8 cellular contexts compared by ENCODE assay signal in the genomic region with DNA sequence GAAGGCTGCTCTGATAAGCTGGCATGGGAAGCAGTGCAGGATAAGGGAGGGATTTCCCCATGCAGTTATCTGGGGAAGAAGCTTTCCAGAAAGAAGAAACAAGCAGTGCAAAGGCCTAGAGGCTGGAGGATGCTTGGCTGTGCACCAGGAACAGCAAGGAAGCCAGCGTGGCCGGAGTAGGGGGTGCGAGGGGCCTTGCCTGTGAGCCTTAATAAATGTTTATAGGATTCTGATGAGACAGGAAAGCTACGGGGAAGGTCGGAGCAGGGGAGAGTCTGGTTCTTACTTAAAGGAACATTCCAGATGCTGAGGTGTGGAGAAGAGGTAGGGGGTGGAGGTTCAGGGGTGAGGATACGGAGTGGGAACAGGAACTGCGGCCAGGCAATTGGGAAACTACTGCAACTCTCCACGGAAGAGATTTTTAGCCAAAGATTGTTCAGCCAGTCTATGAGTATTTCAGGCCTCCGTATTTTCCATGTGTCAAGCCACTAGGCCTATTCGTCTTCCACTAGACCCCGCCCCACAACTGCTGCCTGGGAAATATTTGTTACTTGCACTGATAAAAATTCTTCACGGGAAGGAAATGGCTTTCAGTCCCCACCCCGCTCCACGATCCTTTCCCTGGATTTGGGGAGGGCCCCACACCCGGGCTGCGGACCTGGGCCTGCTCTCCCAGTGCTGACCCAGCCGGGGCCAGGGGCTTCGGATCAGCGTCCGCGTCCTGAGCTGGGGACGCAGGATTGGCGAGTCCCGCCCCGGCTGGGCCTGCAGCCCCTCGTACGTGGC. TPM values are rescaled to one million over a fixed set of nuclear protein-coding genes. Genes with fewer than 3 reads are reported as not detected.
A peak's percentile ranks its signal among the peaks of the same experiment; 100 is the strongest.
DNase-seq lines count a peak whose midpoint lies in the region; ATAC-seq and TF ChIP-seq lines count a peak whose summit lies in the region.

No MANE protein-coding gene starts in this region.

- H3K4me1 ChIP-seq in breast epithelium = peaks cover 0 to 5% of the 10 kb centered on the region in 2 donors

- peak; percentile 10 for ATAC-seq in GM19372 (IDR thresholded peaks at IDR 0.05; ENCODE audit: low read depth, unreplicated experiment)

- intact Hi-C loops in breast epithelium (cut with DNase I; ENCODE audit: low total_unique reads) = no loop called here

- no peak for TF ChIP-seq POLR2A in breast epithelium (IDR thresholded peaks at IDR 0.05)

- DNase-seq in COR-L47 (lab: John Stamatoyannopoulos, UW) (peak; percentile 43), HL-60 (ENCODE audit: low read depth in 1 of 2, low spot score in 1 of 2) (peak; percentile 10 to 46), SW480 (ENCODE audit: low spot score) (peak; percentile 57), breast epithelium (ENCODE audit: low spot score in 2 of 2) (peak in 1 of 2 donors; percentile 42), inferior parietal cortex (ENCODE audit: extremely low spot score) (peak; percentile 27), MV-4-11 (lab: John Stamatoyannopoulos, UW) (no peak)

- H3K27me3 ChIP-seq in HL-60 (ENCODE audit: insufficient read depth, poor library complexity, severe bottlenecking) = no peaks in the 10 kb centered on the region
- H3K27me3 ChIP-seq in breast epithelium = no peaks in the 10 kb centered on the region

- H3K9me3 ChIP-seq in breast epithelium = no peaks in the 10 kb centered on the region

- no peaks in the 10 kb centered on the region for H3K36me3 ChIP-seq in breast epithelium

- peak overlapping the region; percentile 65 for H3K4me3 ChIP-seq in HL-60 (replicated peaks; ENCODE audit: insufficient read depth, low read length)
- H3K4me3 ChIP-seq in breast epithelium = peak overlapping the region; percentile 78 to 98 (median 94)
- peak overlapping the region; percentile 83 to 96 (median 91) for H3K4me3 ChIP-seq in skin epidermis

- H3K27ac ChIP-seq in HL-60 (replicated peaks) (peak overlapping the region; percentile 79), breast epithelium (peak overlapping the region; percentile 91 to 94), skin epidermis (peak overlapping the region; percentile 47 to 98 (median 91))

- no peak for TF ChIP-seq CTCF in HL-60 (IDR thresholded peaks at IDR 0.05; ENCODE audit: insufficient read depth, low read length)
- TF ChIP-seq CTCF in breast epithelium (IDR thresholded peaks at IDR 0.05) = no peak

RNA-seq across cellular contexts. Expression of gene EIF2AK2, which starts 0.5 kb away (rescaled TPM):
- 10 to 100 TPM; 22.3 to 33.2 (median 23.5) TPM for total RNA-seq in breast epithelium

RNA-seq across cellular contexts. Expression of gene SULT6B1, which starts 32.2 kb away (rescaled TPM):
- not detected for total RNA-seq in breast epithelium

RNA-seq across cellular contexts. Expression of gene CEBPZOS, which starts 40.0 kb away (rescaled TPM):
- 10 to 100 TPM; 19.4 to 43.0 (median 21.6) TPM for total RNA-seq in breast epithelium
